23 cellular contexts compared by ENCODE assay signal in genomic region chr5:98844865-98845264, GRCh38.
"Had no signal": no experiment of that assay in that cellular context is flagged by ENCODE, and none has a peak within 500 bp of the region (broad histone marks: within the 10 kb centered on the region; RNA-seq: fewer than 3 reads in every experiment).

No MANE protein-coding gene starts in this region.

- H3K36me3 ChIP-seq: colonic mucosa, esophagus muscularis mucosa, gastroesophageal sphincter, heart left ventricle, left lung, lower lobe of right lung had no signal

- DNase-seq: colonic mucosa; cortex of kidney; effector CD8-positive, alpha-beta T cell; effector memory CD8-positive, alpha-beta T cell; foreskin keratinocyte; heart left ventricle; hypothalamus; left cardiac atrium; left lung; left ventricle myocardium superior; lower lobe of right lung; mesenchymal stem cell; mucosa of descending colon; naive B cell had no signal

- H3K4me1 ChIP-seq: colonic mucosa, esophagus muscularis mucosa, foreskin keratinocyte, gastroesophageal sphincter, heart left ventricle, left lung, lower lobe of right lung had no signal

- H3K27me3 ChIP-seq: colonic mucosa, esophagus muscularis mucosa, foreskin keratinocyte, gastroesophageal sphincter, heart left ventricle, hepatocyte, left lung had no signal

- ATAC-seq: effector memory CD8-positive, alpha-beta T cell; foreskin keratinocyte; gastroesophageal sphincter; heart left ventricle; left cardiac atrium; left lung; left ventricle myocardium superior; lower lobe of right lung; mucosa of descending colon had no signal

- H2AFZ ChIP-seq: hepatocyte had no signal

- H3K27me3 Mint-ChIP-seq: dendritic cell treated with granulocyte-macrophage colony-stimulating factor and Interleukin-4, amounts not matched to agents 40 ng/mL and 50 ng/mL, for 4 days; effector memory CD8-positive, alpha-beta T cell had no signal

- H3K27ac ChIP-seq: colonic mucosa, esophagus muscularis mucosa, foreskin keratinocyte, gastroesophageal sphincter, heart left ventricle, hepatocyte, left lung, lower lobe of right lung had no signal

- H3K9me3 Mint-ChIP-seq: effector memory CD8-positive, alpha-beta T cell had no signal

- H3K4me3 Mint-ChIP-seq: dendritic cell treated with granulocyte-macrophage colony-stimulating factor and Interleukin-4, amounts not matched to agents 40 ng/mL and 50 ng/mL, for 4 days; effector memory CD8-positive, alpha-beta T cell; mesothelial cell of epicardium; naive B cell had no signal

- H3K4me2 ChIP-seq: hepatocyte had no signal

- H3K9me3 ChIP-seq: colonic mucosa, esophagus muscularis mucosa, gastroesophageal sphincter, lower lobe of right lung had no signal

- H3K4me3 ChIP-seq: colonic mucosa, esophagus muscularis mucosa, gastroesophageal sphincter, heart left ventricle, hepatocyte, left lung, lower lobe of right lung, mucosa of descending colon had no signal

- H3K36me3 Mint-ChIP-seq: naive B cell had no signal

- H3K27ac Mint-ChIP-seq: dendritic cell treated with granulocyte-macrophage colony-stimulating factor and Interleukin-4, amounts not matched to agents 40 ng/mL and 50 ng/mL, for 4 days; effector memory CD8-positive, alpha-beta T cell; mesothelial cell of epicardium; naive B cell had no signal

- H3K79me2 ChIP-seq: hepatocyte had no signal

- FAIRE-seq: endothelial cell of umbilical vein, frontal cortex, islet of Langerhans, keratinocyte had no signal
